18 cellular contexts compared by ENCODE assay signal in genomic region chr7:147829021-147829420, GRCh38.
"Had no signal": no experiment of that assay in that cellular context is flagged by ENCODE, and none has a peak within 500 bp of the region (broad histone marks: within the 10 kb centered on the region; RNA-seq: fewer than 3 reads in every experiment).

No MANE protein-coding gene starts in this region.

- H3K27ac ChIP-seq: epithelial cell of prostate, esophagus muscularis mucosa, gastroesophageal sphincter, left ventricle myocardium inferior, neutrophil, thoracic aorta, transverse colon had no signal

- H3K4me1 ChIP-seq: gastroesophageal sphincter, left ventricle myocardium inferior, transverse colon had no signal

- H3K4me3 ChIP-seq: esophagus muscularis mucosa, gastroesophageal sphincter, left ventricle myocardium inferior, lung, thoracic aorta, transverse colon had no signal

- ATAC-seq: effector memory CD8-positive, alpha-beta T cell; gastroesophageal sphincter; left cardiac atrium; naive thymus-derived CD4-positive, alpha-beta T cell; sciatic nerve; stimulated activated naive B cell treated with anti-CD40 and anti-IgM and Interleukin-4, amounts not matched to agents 10 μg/mL and 1 μg/mL and 100 μg/mL, for 72 hours; stimulated activated naive CD8-positive, alpha-beta T cell treated with anti-CD3 and anti-CD28 coated beads, Interleukin-15, amount 100 ng/mL, for 72 hours had no signal

- H3K36me3 ChIP-seq: esophagus muscularis mucosa, gastroesophageal sphincter, left ventricle myocardium inferior, neutrophil, thoracic aorta, transverse colon had no signal

- H3K27me3 ChIP-seq: esophagus muscularis mucosa, gastroesophageal sphincter, neutrophil, transverse colon had no signal

- DNase-seq: effector memory CD8-positive, alpha-beta T cell; immature natural killer cell; left cardiac atrium; left ventricle myocardium inferior; mesenchymal stem cell; naive thymus-derived CD4-positive, alpha-beta T cell; stimulated activated CD4-positive, alpha-beta T cell treated with anti-CD3 and anti-CD28 coated beads, Interleukin-2, amount 100 ng/mL, for 24 hours; stimulated activated CD4-positive, alpha-beta T cell treated with anti-CD3 and anti-CD28 coated beads, Interleukin-4, amount 100 ng/mL, for 4 hours; stimulated activated naive B cell treated with anti-CD40 and anti-IgM and Interleukin-4, amounts not matched to agents 10 μg/mL and 1 μg/mL and 100 μg/mL, for 72 hours; stimulated activated naive CD8-positive, alpha-beta T cell treated with anti-CD3 and anti-CD28 coated beads, Interleukin-15, amount 100 ng/mL, for 72 hours; transverse colon had no signal

- H3K9me3 ChIP-seq: esophagus muscularis mucosa, gastroesophageal sphincter, neutrophil, thoracic aorta, transverse colon had no signal
